34 cellular contexts compared by ENCODE assay signal in the genomic region with DNA sequence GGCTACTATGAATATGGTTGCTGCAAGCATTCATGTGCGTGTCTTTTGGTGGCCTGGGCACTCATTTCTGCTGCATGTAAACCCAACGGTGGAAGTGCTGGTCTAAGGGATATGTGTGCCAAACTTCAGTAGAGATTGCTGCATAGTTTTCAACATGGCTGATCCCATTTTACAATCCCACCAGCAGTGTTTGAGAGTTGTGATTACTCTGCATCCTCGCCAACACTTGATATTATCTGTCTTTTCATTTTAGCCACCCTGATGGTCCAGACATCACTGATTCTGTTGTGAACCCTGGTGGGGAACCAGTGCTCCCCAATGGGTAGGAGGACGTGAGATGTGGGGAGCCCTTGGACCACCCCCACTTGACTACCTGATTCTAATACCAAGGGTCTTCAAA. TPM values are rescaled to one million over a fixed set of nuclear protein-coding genes. Genes with fewer than 3 reads are reported as not detected.
"Had no signal": no experiment of that assay in that cellular context is flagged by ENCODE, and none has a peak within 500 bp of the region (broad histone marks: within the 10 kb centered on the region; RNA-seq: fewer than 3 reads in every experiment).

No MANE protein-coding gene starts in this region.

- H3K4me1 ChIP-seq: body of pancreas, breast epithelium had no signal

- H3K4me3 ChIP-seq: adrenal gland, body of pancreas, breast epithelium had no signal

- H3K27me3 ChIP-seq: adrenal gland, body of pancreas, brain microvascular endothelial cell, breast epithelium had no signal

- H3K27ac ChIP-seq: adrenal gland, body of pancreas, brain microvascular endothelial cell, breast epithelium, VCaP had no signal

- FAIRE-seq: astrocyte, TTC549 had no signal

- ATAC-seq: activated CD8-positive, alpha-beta T cell treated with anti-CD3 and anti-CD28 coated beads for 36 hours; activated naive CD4-positive, alpha-beta T cell treated with anti-CD3 and anti-CD28 coated beads, Interleukin-2, amount 50 U/mL, for 72 hours; activated T-cell treated with anti-CD3 and anti-CD28 coated beads, Interleukin-2, amount 50 U/mL, for 4 hours; activated T-cell treated with anti-CD3 and anti-CD28 coated beads, Interleukin-2, amount 50 U/mL, for 72 hours; activated T-helper 17 cell treated with anti-CD3 and anti-CD28 coated beads, Interleukin-2, amount 50 U/mL, for 72 hours; body of pancreas had no signal

- H3K36me3 ChIP-seq: adrenal gland, brain microvascular endothelial cell, breast epithelium had no signal

- H3K9me3 ChIP-seq: adrenal gland, body of pancreas, breast epithelium had no signal

- DNase-seq: activated B cell treated with CpG ODN at 0.5 μM for 24 hours; activated CD4-positive, alpha-beta memory T cell treated with anti-CD3 and anti-CD28 coated beads for 36 hours; activated CD4-positive, alpha-beta T cell treated with anti-CD3 and anti-CD28 coated beads for 4 hours; activated CD4-positive, alpha-beta T cell treated with anti-CD3 and anti-CD28 coated beads, Interleukin-2, amount 10 ng/mL, durations not matched to agents 24 days and 14 days; activated CD4-positive, alpha-beta T cell treated with anti-CD3 and anti-CD28 coated beads, Interleukin-2, amount 50 U/mL, for 1 hour; activated CD4-positive, alpha-beta T cell treated with anti-CD3 and anti-CD28 coated beads, Interleukin-2, amount 50 U/mL, for 4 hours; activated CD4-positive, CD25-positive, alpha-beta regulatory T cell treated with anti-CD3 and anti-CD28 coated beads, Interleukin-2, amount 50 U/mL, for 72 hours; activated CD8-positive, alpha-beta memory T cell treated with anti-CD3 and anti-CD28 coated beads, Interleukin-2, amount 50 U/mL, for 4 hours; activated CD8-positive, alpha-beta T cell treated with anti-CD3 and anti-CD28 coated beads for 36 hours; activated gamma-delta T cell treated with Interleukin-2 at 50 U/mL for 16 hours; activated naive CD4-positive, alpha-beta T cell; activated naive CD4-positive, alpha-beta T cell treated with anti-CD3 and anti-CD28 coated beads for 36 hours; activated naive CD4-positive, alpha-beta T cell treated with anti-CD3 and anti-CD28 coated beads, Interleukin-2, amount 50 U/mL, for 16 hours; activated naive CD8-positive, alpha-beta T cell treated with anti-CD3 and anti-CD28 coated beads for 36 hours; activated T-cell treated with anti-CD3 and anti-CD28 coated beads for 4 hours; activated T-cell treated with anti-CD3 and anti-CD28 coated beads, Interleukin-2, amount 50 U/mL, for 1 hour; activated T-cell treated with anti-CD3 and anti-CD28 coated beads, Interleukin-2, amount 50 U/mL, for 4 hours; activated T-cell treated with anti-CD3 and anti-CD28 coated beads, Interleukin-2, amount 50 U/mL, for 72 hours; adrenal gland; amniotic stem cell; body of pancreas; brain microvascular endothelial cell; caudate nucleus; cerebellar nuclear complex; T-helper 1 cell; T-helper 2 cell; T-helper 9 cell had no signal

RNA-seq across cellular contexts. Expression of a gene that starts 27.5 kb away (rescaled TPM):
- total RNA-seq: activated CD4-positive, alpha-beta T cell treated with anti-CD3 and anti-CD28 coated beads, Interleukin-2, amount 10 ng/mL, durations not matched to agents 24 days and 14 days; activated T-helper 1 cell treated with anti-CD3 and anti-CD28 coated beads, Interleukin-12 subunit alpha, Interleukin-12 subunit beta, Interleukin-2, Interleukin-4 antibody, amounts not matched to agents 30 ng/mL and 10 ng/mL and 1 ng/mL, durations not matched to agents 14 hours and 24 hours and 36 hours had no signal
